Comparison of ENCODE assay signal across 27 cellular contexts in the genomic region with DNA sequence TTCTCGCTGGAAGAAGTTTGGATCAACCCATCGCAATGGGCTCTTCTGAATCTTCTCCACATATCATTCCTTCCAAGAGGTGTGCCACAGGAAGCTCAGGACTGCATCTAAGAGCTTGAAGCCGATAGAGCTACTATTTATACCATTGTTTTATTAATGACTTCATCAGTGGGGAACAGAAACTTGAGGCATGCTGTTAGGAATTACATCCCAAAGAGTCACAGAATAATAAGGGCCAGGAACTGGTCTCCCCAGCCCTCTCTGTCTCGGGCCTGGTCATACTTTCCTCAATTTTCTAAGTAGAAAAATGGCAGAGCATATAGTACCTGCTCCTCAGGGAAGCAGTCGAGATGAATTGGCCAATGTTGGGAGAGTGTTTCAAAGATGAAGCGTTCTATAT.
"Had no signal": no experiment of that assay in that cellular context is flagged by ENCODE, and none has a peak within 500 bp of the region (broad histone marks: within the 10 kb centered on the region; RNA-seq: fewer than 3 reads in every experiment).

No MANE protein-coding gene starts in this region.

- H3K27ac Mint-ChIP-seq: activated CD4-positive, alpha-beta memory T cell treated with anti-CD3 and anti-CD28 coated beads for 36 hours; activated CD4-positive, alpha-beta T cell treated with anti-CD3 and anti-CD28 coated beads, Interleukin-2, amount 10 ng/mL, durations not matched to agents 24 days and 14 days; activated T-helper 1 cell treated with anti-CD3 and anti-CD28 coated beads, Interleukin-12 subunit alpha, Interleukin-12 subunit beta, Interleukin-2, Interleukin-4 antibody, amounts not matched to agents 30 ng/mL and 10 ng/mL and 1 ng/mL, durations not matched to agents 14 hours and 24 hours and 36 hours; dendritic cell treated with granulocyte-macrophage colony-stimulating factor and Interleukin-4, amounts not matched to agents 40 ng/mL and 50 ng/mL, for 4 days; naive thymus-derived CD4-positive, alpha-beta T cell; type B pancreatic cell had no signal

- H3K4me3 Mint-ChIP-seq: activated CD4-positive, alpha-beta memory T cell treated with anti-CD3 and anti-CD28 coated beads for 36 hours; activated CD4-positive, alpha-beta T cell treated with anti-CD3 and anti-CD28 coated beads, Interleukin-2, amount 10 ng/mL, durations not matched to agents 24 days and 14 days; activated T-helper 1 cell treated with anti-CD3 and anti-CD28 coated beads, Interleukin-12 subunit alpha, Interleukin-12 subunit beta, Interleukin-2, Interleukin-4 antibody, amounts not matched to agents 30 ng/mL and 10 ng/mL and 1 ng/mL, durations not matched to agents 14 hours and 24 hours and 36 hours; central memory CD8-positive, alpha-beta T cell; dendritic cell treated with granulocyte-macrophage colony-stimulating factor and Interleukin-4, amounts not matched to agents 40 ng/mL and 50 ng/mL, for 4 days; naive thymus-derived CD4-positive, alpha-beta T cell; neural crest cell; type B pancreatic cell had no signal

- H3K36me3 ChIP-seq: esophagus muscularis mucosa, left ventricle myocardium inferior, pancreas, uterus had no signal

- H3K36me3 Mint-ChIP-seq: type B pancreatic cell had no signal

- ATAC-seq: naive thymus-derived CD4-positive, alpha-beta T cell; pancreas; psoas muscle had no signal

- H3K4me3 ChIP-seq: esophagus muscularis mucosa, left ventricle myocardium inferior, lung, pancreas, psoas muscle, sigmoid colon, uterus had no signal

- DNase-seq: activated CD4-positive, alpha-beta memory T cell treated with anti-CD3 and anti-CD28 coated beads for 36 hours; activated CD4-positive, alpha-beta T cell treated with anti-CD3 and anti-CD28 coated beads, Interleukin-2, amount 10 ng/mL, durations not matched to agents 24 days and 14 days; activated CD4-positive, CD25-positive, alpha-beta regulatory T cell treated with anti-CD3 and anti-CD28 coated beads, Interleukin-2, amount 50 U/mL, for 72 hours; activated CD8-positive, alpha-beta memory T cell treated with anti-CD3 and anti-CD28 coated beads, Interleukin-2, amount 50 U/mL, for 4 hours; activated effector memory CD4-positive, alpha-beta T cell treated with anti-CD3 and anti-CD28 coated beads, Interleukin-2, amount 50 U/mL, for 16 hours; activated naive CD4-positive, alpha-beta T cell treated with anti-CD3 and anti-CD28 coated beads, Interleukin-2, amount 50 U/mL, for 16 hours; activated T-cell treated with anti-CD3 and anti-CD28 coated beads, Interleukin-2, amount 50 U/mL, for 1 hour; amygdala; foreskin melanocyte; left ventricle myocardium inferior; naive thymus-derived CD4-positive, alpha-beta T cell; nucleus accumbens; pancreas; psoas muscle; sigmoid colon; stimulated activated CD4-positive, alpha-beta T cell treated with anti-CD3 and anti-CD28 coated beads, Interleukin-15, amount 100 ng/mL, for 24 hours; stimulated activated CD4-positive, alpha-beta T cell treated with anti-CD3 and anti-CD28 coated beads, Interleukin-2, amount 100 ng/mL, for 24 hours; stimulated activated naive CD4-positive, alpha-beta T cell treated with Interleukin-2 at 50 U/mL for 16 hours; T-helper 2 cell had no signal

- H3K4me1 ChIP-seq: left ventricle myocardium inferior, pancreas, psoas muscle, sigmoid colon, uterus had no signal

- H3K9me3 ChIP-seq: esophagus muscularis mucosa, left ventricle myocardium inferior, pancreas, psoas muscle, sigmoid colon, uterus had no signal

- H3K27me3 ChIP-seq: esophagus muscularis mucosa, pancreas, sigmoid colon, uterus had no signal

- H3K4me1 Mint-ChIP-seq: central memory CD8-positive, alpha-beta T cell had no signal

- H3K9me3 Mint-ChIP-seq: activated CD4-positive, alpha-beta memory T cell treated with anti-CD3 and anti-CD28 coated beads for 36 hours; activated CD4-positive, alpha-beta T cell treated with anti-CD3 and anti-CD28 coated beads, Interleukin-2, amount 10 ng/mL, durations not matched to agents 24 days and 14 days; activated T-helper 1 cell treated with anti-CD3 and anti-CD28 coated beads, Interleukin-12 subunit alpha, Interleukin-12 subunit beta, Interleukin-2, Interleukin-4 antibody, amounts not matched to agents 30 ng/mL and 10 ng/mL and 1 ng/mL, durations not matched to agents 14 hours and 24 hours and 36 hours; central memory CD8-positive, alpha-beta T cell; dendritic cell treated with granulocyte-macrophage colony-stimulating factor and Interleukin-4, amounts not matched to agents 40 ng/mL and 50 ng/mL, for 4 days; neural crest cell; type B pancreatic cell had no signal

- H3K27ac ChIP-seq: esophagus muscularis mucosa, left ventricle myocardium inferior, pancreas, psoas muscle, sigmoid colon, uterus had no signal

- H3K27me3 Mint-ChIP-seq: activated CD4-positive, alpha-beta memory T cell treated with anti-CD3 and anti-CD28 coated beads for 36 hours; central memory CD8-positive, alpha-beta T cell; dendritic cell treated with granulocyte-macrophage colony-stimulating factor and Interleukin-4, amounts not matched to agents 40 ng/mL and 50 ng/mL, for 4 days had no signal
